Comparison of ENCODE assay signal across 8 cellular contexts in the genomic region with DNA sequence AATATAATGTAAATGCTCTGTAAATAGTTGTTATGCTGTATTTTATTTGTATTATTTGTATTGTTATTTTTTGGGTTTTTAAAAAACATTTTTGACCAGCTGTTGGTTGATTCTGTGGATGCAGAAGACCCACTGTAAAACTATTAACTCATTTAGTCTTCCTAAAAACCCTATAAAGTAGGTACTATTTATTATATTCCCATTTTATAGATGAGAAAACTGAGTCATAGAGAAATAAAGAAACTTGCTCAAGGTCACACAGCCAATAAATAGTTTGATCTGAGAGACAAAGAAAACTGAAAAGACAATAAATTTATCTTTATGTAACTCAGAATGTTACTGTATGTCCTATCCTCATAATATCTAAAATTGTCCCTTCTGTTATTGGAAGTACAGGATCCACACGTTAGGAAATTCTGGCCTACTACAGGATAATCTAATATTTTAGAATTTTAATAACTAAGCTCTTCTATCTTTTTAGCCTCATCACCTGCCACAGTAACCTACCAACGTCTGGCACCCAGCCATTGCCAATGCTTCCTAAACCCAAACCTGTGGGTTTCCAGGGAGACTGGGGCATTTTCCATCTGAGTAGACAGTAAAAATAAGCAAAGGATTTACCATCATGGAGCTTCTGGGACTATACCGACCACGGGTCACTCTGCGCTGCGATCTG. TPM values are rescaled to one million over a fixed set of nuclear protein-coding genes. Genes with fewer than 3 reads are reported as not detected.
DNase-seq lines count a peak whose midpoint lies in the region; ATAC-seq, FAIRE-seq and TF ChIP-seq lines count a peak whose summit lies in the region.

No MANE protein-coding gene starts in this region.

- no peak overlapping the region for H3K27ac ChIP-seq in H1 (ENCODE audit: low read depth, low read length)
- peak overlapping the region; percentile 7 to 75 (median 31) for H3K27ac ChIP-seq in pancreas

- H4K91ac ChIP-seq in H1 (replicated peaks; ENCODE audit: insufficient read length, low read length): no peak overlapping the region

- no peak overlapping the region for H3K27ac Mint-ChIP-seq in nephron progenitor cell

- no peak for TF ChIP-seq RAD21 in H1 (IDR thresholded peaks at IDR 0.05 in 1 of 2, conservative IDR thresholded peaks at IDR 0.05 in 1 of 2; ENCODE audit: low read depth in 2 of 2, low read length in 2 of 2)

- H3K56ac ChIP-seq in H1 (replicated peaks; ENCODE audit: insufficient read length, low read depth, low read length): no peak overlapping the region

- WGBS in H1 (ENCODE audit: extremely low coverage in 1 of 2, insufficient coverage in 1 of 2, insufficient read length in 1 of 2, insufficient replicate concordance in 2 of 2, low coverage in 1 of 2, low lambda C conversion rate in 2 of 2, missing lambda C conversion rate in 1 of 2), 2 experiments: 19% methylated on average over 6 of the region's 6 CpGs; no CpG with 5 or more reads in 1 of the 2 experiments
- 11 to 14% methylated on average over 6 of the region's 6 CpGs for WGBS in pancreas, 2 donors

- no peak overlapping the region for H4K8ac ChIP-seq in H1 (ENCODE audit: extremely low read depth, insufficient read depth, low read length)

- TF ChIP-seq CTCF in H1 (IDR thresholded peaks at IDR 0.05; ENCODE audit: control extremely low read depth in 1 of 3, insufficient read depth in 1 of 3, low read depth in 1 of 3, low read length in 3 of 3): no peak
- TF ChIP-seq CTCF in pancreas (IDR thresholded peaks at IDR 0.05): no peak
- TF ChIP-seq CTCF in nephron progenitor cell (IDR thresholded peaks at IDR 0.05): no peak

- H3K36me3 Mint-ChIP-seq in nephron progenitor cell (ENCODE audit: low read depth): no peaks in the 10 kb centered on the region

- ATAC-seq in pancreas: no peak

- H3K23me2 ChIP-seq in H1 (ENCODE audit: low read depth, low read length): peaks cover 15% of the 10 kb centered on the region

- H2BK5ac ChIP-seq in H1 (ENCODE audit: low read depth, low read length): no peak overlapping the region

- H3K4me2 ChIP-seq in H1 (ENCODE audit: insufficient read depth in 1 of 2, low read depth in 2 of 2, low read length in 2 of 2): peak overlapping the region; percentile 86 to 98

- H4K5ac ChIP-seq in H1 (ENCODE audit: insufficient read length, low read depth, low read length): no peak overlapping the region

- H2AK5ac ChIP-seq in H1 (ENCODE audit: low read depth, low read length): no peak overlapping the region

- H3K4me3 ChIP-seq in H1 (ENCODE audit: extremely low read depth in 1 of 4, insufficient read depth in 2 of 4, low read depth in 3 of 4, low read length in 4 of 4): peak overlapping the region; percentile 48 to 66 (median 58); a peak in 7 of 8 replicates
- H3K4me3 ChIP-seq in pancreas: peak overlapping the region; percentile 9 to 93 (median 25)

- H3K4me1 ChIP-seq in H1 (replicated peaks in 1 of 4; ENCODE audit: control insufficient read depth in 3 of 4, insufficient read depth in 4 of 4, low read length in 3 of 4) (peaks cover 2 to 10% (median 5%) of the 10 kb centered on the region in 4 experiments; a peak in 6 of 7 replicates), pancreas (peaks cover 0 to 21% (median 5%) of the 10 kb centered on the region in 3 donors)

- DNase-seq in NCI-H1105 treated with DMSO at 0.1 percent for 48 hours (lab: John Stamatoyannopoulos, UW): peak; percentile 19
- no peak for DNase-seq in NCI-H1105 (lab: John Stamatoyannopoulos, UW)
- DNase-seq in NCI-H774 (lab: John Stamatoyannopoulos, UW): peak; percentile 58
- no peak for DNase-seq in H1 (ENCODE audit: low read depth in 1 of 2, low spot score in 2 of 2)
- DNase-seq in pancreas: peak in 3 of 6 donors; percentile 58 to 67 (median 64)
- no peak for DNase-seq in NCI-H345 treated with DMSO at 0.1 percent for 48 hours (lab: John Stamatoyannopoulos, UW; ENCODE audit: unreplicated experiment)
- no peak for DNase-seq in nephron progenitor cell
- no peak for DNase-seq in Ammon's horn (ENCODE audit: low spot score)

- H2BK120ac ChIP-seq in H1 (replicated peaks; ENCODE audit: low read depth, low read length): no peak overlapping the region

- peaks cover 52% of the 10 kb centered on the region for H3K27me3 Mint-ChIP-seq in nephron progenitor cell (ENCODE audit: low read depth, poor library complexity)

- no peaks in the 10 kb centered on the region for H3K36me3 ChIP-seq in H1 (ENCODE audit: control insufficient read depth in 2 of 4, insufficient read depth in 4 of 4, low read length in 3 of 4)
- no peaks in the 10 kb centered on the region for H3K36me3 ChIP-seq in pancreas

- no peak overlapping the region for H2BK20ac ChIP-seq in H1 (ENCODE audit: low read length)

- POLR2A ChIA-PET in H1 (lab: Charles Lee; ENCODE audit: partially characterized antibody): no interaction called here

- H3K4me3 Mint-ChIP-seq in nephron progenitor cell: no peak overlapping the region

- no peak overlapping the region for H3K18ac ChIP-seq in H1 (ENCODE audit: extremely low read depth, low read length)

- no peak overlapping the region for H2BK15ac ChIP-seq in H1 (ENCODE audit: low read length)

- FAIRE-seq in H1 (lab: Jason Lieb, UNC) (no peak), pancreas (lab: Jason Lieb, UNC) (peak; percentile 43)

- peaks cover 7 to 8% of the 10 kb centered on the region in 2 experiments for H4K20me1 ChIP-seq in H1 (replicated peaks in 1 of 2; ENCODE audit: control insufficient read depth in 1 of 2, insufficient read depth in 2 of 2, low read length in 2 of 2)

- peaks cover 0 to 26% of the 10 kb centered on the region in 2 experiments; a peak in 2 of 4 replicates for H3K79me2 ChIP-seq in H1 (ENCODE audit: control insufficient read depth in 1 of 2, insufficient read depth in 2 of 2, low read length in 2 of 2)

- H3K9me3 Mint-ChIP-seq in nephron progenitor cell: no peaks in the 10 kb centered on the region

- H3K14ac ChIP-seq in H1 (ENCODE audit: insufficient read length): no peak overlapping the region

- intact Hi-C loops in pancreas (cut with DNase I): no loop called here

- H3K9me3 ChIP-seq in H1 (ENCODE audit: insufficient read depth in 2 of 2, low read depth in 1 of 2, low read length in 1 of 2): no peaks in the 10 kb centered on the region
- H3K9me3 ChIP-seq in pancreas: no peaks in the 10 kb centered on the region

- no peak overlapping the region for H2BK12ac ChIP-seq in H1 (ENCODE audit: low read depth, low read length)

- TF ChIP-seq EP300 in H1 (IDR thresholded peaks at IDR 0.05; ENCODE audit: borderline replicate concordance in 1 of 2, low read depth in 2 of 2, low read length in 2 of 2): no peak

- peak overlapping the region; percentile 82 for H2AFZ ChIP-seq in H1 (ENCODE audit: low read length)

- H3K23ac ChIP-seq in H1 (ENCODE audit: insufficient read length): no peak overlapping the region

- TF ChIP-seq POLR2A in H1 (IDR thresholded peaks at IDR 0.05; ENCODE audit: control extremely low read depth in 1 of 2, low read depth in 2 of 2, low read length in 2 of 2): no peak

- peaks cover 5% of the 10 kb centered on the region; the same call in 1 of the 2 replicates for H3K79me1 ChIP-seq in H1 (ENCODE audit: low read depth, low read length)

- CTCF ChIA-PET in H1 (lab: Charles Lee; ENCODE audit: partially characterized antibody): interaction anchor here (1.1 kb wide), 1 partner anchor 26 kb away, joined by 3 read pairs; no protein-coding TSS in a partner anchor

- peaks cover 0 to 12% (median 7%) of the 10 kb centered on the region in 4 experiments; a peak in 5 of 7 replicates for H3K27me3 ChIP-seq in H1 (replicated peaks in 1 of 4; ENCODE audit: control insufficient read depth in 3 of 4, extremely low read depth in 1 of 4, insufficient read depth in 3 of 4, low read length in 3 of 4)
- H3K27me3 ChIP-seq in pancreas: no peaks in the 10 kb centered on the region

- no peak overlapping the region for H3K4ac ChIP-seq in H1 (replicated peaks; ENCODE audit: insufficient read length, low read depth, low read length)

- H3K9ac ChIP-seq in H1 (replicated peaks in 1 of 4; ENCODE audit: extremely low read depth in 1 of 4, low read depth in 3 of 4, low read length in 3 of 4): peak overlapping the region in 1 of 4 experiments; percentile 39; a peak in 2 of 7 replicates

- peaks cover 10% of the 10 kb centered on the region for H3K4me1 Mint-ChIP-seq in nephron progenitor cell

TF ChIP-seq in H1, 55 proteins besides CTCF, POLR2A, EP300 and RAD21 (continues in another document):
- TF ChIP-seq ASH2L (IDR thresholded peaks at IDR 0.05; ENCODE audit: low read length): no peak
- no peak for TF ChIP-seq FOSL1 (IDR thresholded peaks at IDR 0.05; ENCODE audit: insufficient read depth, low read depth, low read length)
- no peak for TF ChIP-seq BRCA1 (IDR thresholded peaks at IDR 0.05; ENCODE audit: low read depth, low read length)

RNA-seq across cellular contexts. Expression of gene MAP3K21, which starts 1.1 kb away (rescaled TPM):
- total RNA-seq in H1 (2021; fragmentation: NEBNext Ultra II Directional; extraction: Animal tissue kit (Norgen Biotek cat#: 25700)): 21.3 and 21.8 TPM in 2 replicates
- polyA plus RNA-seq in H1 (2011; rRNA removed): 15.9 and 21.2 TPM in 2 replicates
- 17.9 TPM for polyA plus RNA-seq in H1 (2011; cell fraction: cytosol; rRNA removed)
- polyA plus RNA-seq in H1 (2011; cell fraction: nucleus; rRNA removed): 22.2 TPM
- 7.9 to 12.9 TPM (median 10.6 TPM) in 4 replicates for polyA plus RNA-seq in H1 (2012, experiment 1 of 2)
- 1.2 TPM for polyA plus RNA-seq in H1 (2012, experiment 2 of 2)
- polyA plus RNA-seq in H1 (2013, experiment 1 of 2): 14.3 TPM
- polyA plus RNA-seq in H1 (2013, experiment 2 of 2): 14.5 TPM
- polyA minus RNA-seq in H1 (2011; rRNA and poly(A)+ RNA removed): 35.7 and 37.4 TPM in 2 replicates
- polyA minus RNA-seq in H1 (2011; cell fraction: cytosol; rRNA and poly(A)+ RNA removed): 16.2 TPM
- polyA minus RNA-seq in H1 (2011; cell fraction: nucleus; rRNA and poly(A)+ RNA removed): 25.9 TPM
- total RNA-seq in pancreas: 10 to 100 TPM; 12.6 to 18.8 (median 15.3) TPM
- 10 to 100 TPM in 1 of 2 donors, 1 to 10 TPM in 1; 9.7 to 22.0 TPM for polyA plus RNA-seq in pancreas

RNA-seq across cellular contexts. Expression of gene PCNX2, which starts 30.9 kb away (rescaled TPM):
- 44.1 and 46.1 TPM in 2 replicates for total RNA-seq in H1 (2021; fragmentation: NEBNext Ultra II Directional; extraction: Animal tissue kit (Norgen Biotek cat#: 25700))
- polyA plus RNA-seq in H1 (2011; rRNA removed) (51.2 and 57.6 TPM in 2 replicates), pancreas (10 to 100 TPM in 1 of 2 donors, 1 to 10 TPM in 1; 5.5 to 25.9 TPM)
- 42.6 TPM for polyA plus RNA-seq in H1 (2011; cell fraction: cytosol; rRNA removed)
- polyA plus RNA-seq in H1 (2011; cell fraction: nucleus; rRNA removed): 152 TPM
- 32.6 to 41.9 TPM (median 40.0 TPM) in 4 replicates for polyA plus RNA-seq in H1 (2012, experiment 1 of 2)
- 12.5 TPM for polyA plus RNA-seq in H1 (2012, experiment 2 of 2)
- polyA plus RNA-seq in H1 (2013, experiment 1 of 2): 47.6 TPM
- 44.7 TPM for polyA plus RNA-seq in H1 (2013, experiment 2 of 2)
- polyA minus RNA-seq in H1 (2011; rRNA and poly(A)+ RNA removed): 243 and 250 TPM in 2 replicates
- polyA minus RNA-seq in H1 (2011; cell fraction: cytosol; rRNA and poly(A)+ RNA removed): 71.0 TPM
- 298 TPM for polyA minus RNA-seq in H1 (2011; cell fraction: nucleus; rRNA and poly(A)+ RNA removed)
- 10 to 100 TPM in 2 of 6 donors, 1 to 10 TPM in 4; 7.6 to 13.4 (median 8.7) TPM for total RNA-seq in pancreas

Comparison
In these comparisons a context has a peak if more than half of its experiments do, and no peak if none do; other contexts are left out.
1. DNase-seq: peak in NCI-H1105 treated with DMSO at 0.1 percent for 48 hours (single experiment) and NCI-H774 (single experiment); none in NCI-H1105 (single experiment), H1 (0 of 2), NCI-H345 treated with DMSO at 0.1 percent for 48 hours (single experiment), nephron progenitor cell (single experiment) and Ammon's horn (single experiment).